24 cellular contexts compared by ENCODE assay signal in the genomic region with DNA sequence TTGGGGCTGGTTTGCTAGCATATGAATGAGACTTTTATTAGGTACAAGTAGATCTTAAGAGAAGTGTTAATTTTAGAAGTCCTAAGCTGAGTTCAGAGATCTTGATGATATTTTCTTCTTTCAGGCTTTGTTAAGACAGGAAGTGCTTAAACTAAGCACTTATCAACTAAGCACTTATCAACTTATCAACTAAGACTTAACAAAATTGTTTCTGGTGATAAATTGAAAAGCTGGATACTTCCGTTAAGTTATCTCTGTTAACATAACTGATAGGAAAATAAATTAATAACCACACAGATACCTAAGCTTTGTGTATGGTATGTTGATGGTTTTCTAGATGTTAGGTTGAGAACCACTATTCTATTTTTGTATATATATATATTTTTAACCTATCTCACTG.
DNase-seq lines count a peak whose midpoint lies in the region; ATAC-seq, FAIRE-seq and TF ChIP-seq lines count a peak whose summit lies in the region.
"Had no signal": no experiment of that assay in that cellular context is flagged by ENCODE, and none has a peak within 500 bp of the region (broad histone marks: within the 10 kb centered on the region; RNA-seq: fewer than 3 reads in every experiment).

No MANE protein-coding gene starts in this region.

- H3K4me3 ChIP-seq in SU-DHL-6 (ENCODE audit: insufficient read depth, low read length, poor library complexity, severe bottlenecking) = peak overlapping the region; percentile 19
- no peak overlapping the region for H3K4me3 ChIP-seq in astrocyte (ENCODE audit: insufficient read depth, low read depth, low read length)
- H3K4me3 ChIP-seq in thoracic aorta = peak overlapping the region; percentile 27
- H3K4me3 ChIP-seq: A549, MG63, SJCRH30 had no signal

- H3K27ac ChIP-seq in SU-DHL-6 (ENCODE audit: low read depth, low read length) = peak overlapping the region; percentile 99
- no peak overlapping the region for H3K27ac ChIP-seq in astrocyte (ENCODE audit: low read depth, low read length)
- H3K27ac ChIP-seq in thoracic aorta = peak overlapping the region; percentile 3 to 51
- H3K27ac ChIP-seq: A549, SJCRH30 had no signal

- peak overlapping the region; percentile 12 for H3K27ac Mint-ChIP-seq in astrocyte (ENCODE audit: unreplicated experiment)
- H3K27ac Mint-ChIP-seq in T-cell = no peak overlapping the region
- H3K27ac Mint-ChIP-seq: CD8-positive, alpha-beta T cell had no signal

- H3K79me2 ChIP-seq in SU-DHL-6 (ENCODE audit: insufficient read depth, low read length) (peaks cover 74% of the 10 kb centered on the region), astrocyte (ENCODE audit: insufficient read depth, low read length) (no peaks in the 10 kb centered on the region)

- H3K27me3 Mint-ChIP-seq in astrocyte (ENCODE audit: low read depth, unreplicated experiment) (no peaks in the 10 kb centered on the region), T-cell (no peaks in the 10 kb centered on the region)

- H3K27me3 ChIP-seq in SU-DHL-6 (ENCODE audit: low read length) (no peaks in the 10 kb centered on the region), astrocyte (ENCODE audit: insufficient read depth, low read length) (no peaks in the 10 kb centered on the region), thoracic aorta (replicated peaks; ENCODE audit: insufficient read depth) (no peaks in the 10 kb centered on the region)
- H3K27me3 ChIP-seq: MG63, SJCRH30 had no signal

- FAIRE-seq in GM12891 (lab: Jason Lieb, UNC) (peak; percentile 54), astrocyte (lab: Jason Lieb, UNC) (no peak)
- FAIRE-seq: H54, HTR-8/SVneo had no signal

- no peaks in the 10 kb centered on the region for H3K36me3 Mint-ChIP-seq in astrocyte (ENCODE audit: low read depth, unreplicated experiment)
- H3K36me3 Mint-ChIP-seq in T-cell = peaks cover 16% of the 10 kb centered on the region

- H4K20me1 ChIP-seq in SU-DHL-6 (ENCODE audit: low read depth, low read length) (no peaks in the 10 kb centered on the region), astrocyte (ENCODE audit: insufficient read depth, low read length) (no peaks in the 10 kb centered on the region)

- POLR2A ChIA-PET in T-cell (lab: Charles Lee) = interaction anchor here in 1 of 2 donors (0.6 kb wide), 1 partner anchor 14 kb away, joined by 7 read pairs; no protein-coding TSS in a partner anchor

- peak overlapping the region; percentile 44 for H3K9ac ChIP-seq in SU-DHL-6 (ENCODE audit: low read length)
- H3K9ac ChIP-seq in astrocyte (ENCODE audit: low read length) = no peak overlapping the region

- H3K4me1 Mint-ChIP-seq in astrocyte (ENCODE audit: low read depth, unreplicated experiment) (peaks cover 3% of the 10 kb centered on the region), T-cell (peaks cover 8 to 15% (median 13%) of the 10 kb centered on the region in 3 donors)

- H3K4me2 ChIP-seq in SU-DHL-6 (ENCODE audit: low read depth, low read length, poor library complexity, severe bottlenecking) (peak overlapping the region; percentile 84), astrocyte (ENCODE audit: low read length) (no peak overlapping the region)
- H3K4me2 ChIP-seq: A549 had no signal

- H3K9me2 ChIP-seq in SU-DHL-6 (replicated peaks; ENCODE audit: insufficient read depth, low read length) = no peaks in the 10 kb centered on the region

- TF ChIP-seq CTCF in SU-DHL-6 (IDR thresholded peaks at IDR 0.05; ENCODE audit: insufficient read depth, low read length, poor library complexity, severe bottlenecking) (no peak), astrocyte (IDR thresholded peaks at IDR 0.05; ENCODE audit: insufficient read depth, low read depth, low read length) (no peak), thoracic aorta (IDR thresholded peaks at IDR 0.05) (no peak)

- no peaks in the 10 kb centered on the region for H3K9me3 ChIP-seq in SU-DHL-6 (ENCODE audit: insufficient read depth, low read length)
- H3K9me3 ChIP-seq in astrocyte (ENCODE audit: insufficient read depth, low read depth, low read length) = no peaks in the 10 kb centered on the region
- no peaks in the 10 kb centered on the region for H3K9me3 ChIP-seq in thoracic aorta
- H3K9me3 ChIP-seq: A549, Caco-2, MG63, SJCRH30 had no signal

- peaks cover 28% of the 10 kb centered on the region for H3K36me3 ChIP-seq in SU-DHL-6 (ENCODE audit: low read length)
- H3K36me3 ChIP-seq in astrocyte (ENCODE audit: insufficient read depth, low read length) = no peaks in the 10 kb centered on the region
- no peaks in the 10 kb centered on the region for H3K36me3 ChIP-seq in thoracic aorta
- H3K36me3 ChIP-seq: MG63 had no signal

- no peaks in the 10 kb centered on the region for H3K4me1 ChIP-seq in astrocyte (ENCODE audit: insufficient read depth, low read length)
- H3K4me1 ChIP-seq in thoracic aorta (ENCODE audit: control insufficient read depth in 1 of 2, low read depth in 2 of 2) = peaks cover 24 to 33% of the 10 kb centered on the region in 2 donors
- H3K4me1 ChIP-seq: A549, Caco-2, SJCRH30 had no signal

- H3F3A ChIP-seq in SU-DHL-6 (ENCODE audit: insufficient read depth) = peaks cover 71% of the 10 kb centered on the region

- DNase-seq in GM12891 (ENCODE audit: insufficient read length, low spot score) (no peak), astrocyte (ENCODE audit: low read depth) (no peak), thoracic aorta (ENCODE audit: low spot score) (no peak), T-cell (no peak)
- DNase-seq: C1 segment of cervical spinal cord; Caco-2; CD8-positive, alpha-beta T cell; EL; GF-D8; KBM-7; MG63; NCI-H1105 treated with DMSO at 0.1 percent for 48 hours; NCI-H146; NCI-H2029; NCI-H2227 treated with DMSO at 0.1 percent for 48 hours; NCI-H69; SJCRH30 had no signal

- no peak overlapping the region for H3K4me3 Mint-ChIP-seq in astrocyte (ENCODE audit: unreplicated experiment)
- no peak overlapping the region for H3K4me3 Mint-ChIP-seq in T-cell
- H3K4me3 Mint-ChIP-seq: CD8-positive, alpha-beta T cell had no signal

- H3K9me3 Mint-ChIP-seq in astrocyte (ENCODE audit: unreplicated experiment) (no peaks in the 10 kb centered on the region), T-cell (no peaks in the 10 kb centered on the region)
- H3K9me3 Mint-ChIP-seq: CD8-positive, alpha-beta T cell had no signal

- ATAC-seq in thoracic aorta (ENCODE audit: insufficient number of reproducible peaks, low FRiP score, low read depth) = no peak
- no peak for ATAC-seq in GM18868 (IDR thresholded peaks at IDR 0.05; ENCODE audit: unreplicated experiment)
- ATAC-seq in HG02884 (IDR thresholded peaks at IDR 0.05; ENCODE audit: unreplicated experiment) = no peak
- no peak for ATAC-seq in T-cell (replicated peaks in 1 of 4)
- ATAC-seq: A549; CD8-positive, alpha-beta T cell; SK-N-SH treated with all-trans-retinoic acid at 6 μM for 48 hours had no signal

- CTCF ChIA-PET in T-cell (lab: Charles Lee) = interaction anchor here in 1 of 2 donors (0.6 kb wide), 1 partner anchor 155 kb away, joined by 5 read pairs; no protein-coding TSS in a partner anchor

- no peak for TF ChIP-seq POLR2A in GM12891 (IDR thresholded peaks at IDR 0.05; ENCODE audit: low read depth, low read length)

- H2AFZ ChIP-seq in SU-DHL-6 (ENCODE audit: low read depth, low read length, severe bottlenecking) (no peak overlapping the region), astrocyte (ENCODE audit: low read depth, low read length) (no peak overlapping the region)

TF ChIP-seq in GM12891, 5 proteins besides CTCF, POLR2A, EP300 and RAD21:
- TF ChIP-seq TAF1 (IDR thresholded peaks at IDR 0.05; ENCODE audit: low read depth, low read length) (no peak), SPI1 (IDR thresholded peaks at IDR 0.05; ENCODE audit: low read depth, low read length) (no peak), POLR2AphosphoS5 (IDR thresholded peaks at IDR 0.05; ENCODE audit: low read depth, low read length) (no peak), POU2F2 (IDR thresholded peaks at IDR 0.05; ENCODE audit: low read depth, low read length) (no peak), PAX5 (IDR thresholded peaks at IDR 0.05; ENCODE audit: insufficient read depth, low read length, severe bottlenecking) (no peak)
